ENCODE assay signal across 1 cellular context in the genomic region with DNA sequence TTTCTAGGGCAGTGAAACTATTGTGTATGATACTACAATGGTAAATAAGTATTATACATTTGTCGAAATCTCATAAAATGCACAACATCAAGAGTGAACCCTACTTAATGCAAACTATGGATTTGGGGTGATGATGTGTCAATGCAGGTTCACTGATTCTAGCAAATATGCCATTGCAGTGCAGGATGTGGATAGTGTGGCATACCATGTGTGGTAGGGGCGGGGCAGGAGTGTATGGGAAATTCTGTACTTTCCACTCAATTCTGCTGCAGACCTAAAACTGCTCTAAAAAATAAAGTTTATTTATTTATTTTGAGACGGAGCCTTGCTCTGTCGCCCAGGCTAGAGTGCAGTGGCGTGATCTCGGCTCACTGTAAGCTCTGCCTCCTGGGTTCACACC.
TF ChIP-seq lines count a peak whose summit lies in the region.

No MANE protein-coding gene starts in this region.

TF ChIP-seq in GM12878, 131 proteins besides CTCF, POLR2A, EP300 and RAD21:
- TF ChIP-seq, protein P1, sequence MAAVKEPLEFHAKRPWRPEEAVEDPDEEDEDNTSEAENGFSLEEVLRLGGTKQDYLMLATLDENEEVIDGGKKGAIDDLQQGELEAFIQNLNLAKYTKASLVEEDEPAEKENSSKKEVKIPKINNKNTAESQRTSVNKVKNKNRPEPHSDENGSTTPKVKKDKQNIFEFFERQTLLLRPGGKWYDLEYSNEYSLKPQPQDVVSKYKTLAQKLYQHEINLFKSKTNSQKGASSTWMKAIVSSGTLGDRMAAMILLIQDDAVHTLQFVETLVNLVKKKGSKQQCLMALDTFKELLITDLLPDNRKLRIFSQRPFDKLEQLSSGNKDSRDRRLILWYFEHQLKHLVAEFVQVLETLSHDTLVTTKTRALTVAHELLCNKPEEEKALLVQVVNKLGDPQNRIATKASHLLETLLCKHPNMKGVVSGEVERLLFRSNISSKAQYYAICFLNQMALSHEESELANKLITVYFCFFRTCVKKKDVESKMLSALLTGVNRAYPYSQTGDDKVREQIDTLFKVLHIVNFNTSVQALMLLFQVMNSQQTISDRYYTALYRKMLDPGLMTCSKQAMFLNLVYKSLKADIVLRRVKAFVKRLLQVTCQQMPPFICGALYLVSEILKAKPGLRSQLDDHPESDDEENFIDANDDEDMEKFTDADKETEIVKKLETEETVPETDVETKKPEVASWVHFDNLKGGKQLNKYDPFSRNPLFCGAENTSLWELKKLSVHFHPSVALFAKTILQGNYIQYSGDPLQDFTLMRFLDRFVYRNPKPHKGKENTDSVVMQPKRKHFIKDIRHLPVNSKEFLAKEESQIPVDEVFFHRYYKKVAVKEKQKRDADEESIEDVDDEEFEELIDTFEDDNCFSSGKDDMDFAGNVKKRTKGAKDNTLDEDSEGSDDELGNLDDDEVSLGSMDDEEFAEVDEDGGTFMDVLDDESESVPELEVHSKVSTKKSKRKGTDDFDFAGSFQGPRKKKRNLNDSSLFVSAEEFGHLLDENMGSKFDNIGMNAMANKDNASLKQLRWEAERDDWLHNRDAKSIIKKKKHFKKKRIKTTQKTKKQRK (IDR thresholded peaks at IDR 0.05; ENCODE audit: low read depth, low read length): no peak
- TF ChIP-seq CBX5 (IDR thresholded peaks at IDR 0.05; ENCODE audit: low read depth): no peak
- TF ChIP-seq BRCA1 (IDR thresholded peaks at IDR 0.05; ENCODE audit: low read depth, low read length): no peak
- TF ChIP-seq MEF2A (IDR thresholded peaks at IDR 0.05; ENCODE audit: insufficient read depth, low read depth, low read length): no peak
